Comparison of ENCODE assay signal across 8 cellular contexts in genomic region chr7:135558337-135558767, GRCh38. TPM values are rescaled to one million over a fixed set of nuclear protein-coding genes. Genes with fewer than 3 reads are reported as not detected.
DNase-seq lines count a peak whose midpoint lies in the region; ATAC-seq and TF ChIP-seq lines count a peak whose summit lies in the region.

No MANE protein-coding gene starts in this region.

- DNase-seq in DMS153 (lab: John Stamatoyannopoulos, UW): peak; percentile 38
- DNase-seq in DMS153 treated with DMSO at 0.1 percent for 48 hours (lab: John Stamatoyannopoulos, UW; ENCODE audit: unreplicated experiment): no peak
- peak; percentile 66 to 90 (median 86) for DNase-seq in NCI-H1417 (lab: John Stamatoyannopoulos, UW)
- DNase-seq in T-helper 1 cell: peak; percentile 33 to 74 (median 54)
- peak in 1 of 2 donors; percentile 76 for DNase-seq in ascending aorta (ENCODE audit: low spot score in 2 of 2)
- peak in 41 of 51 donors; percentile 2 to 60 (median 20) for DNase-seq in hypothalamus (lab: John Stamatoyannopoulos, UW)
- no peak for DNase-seq in skeletal muscle cell (ENCODE audit: low read depth)

- peak; percentile 36 to 57 (median 45) for TF ChIP-seq CTCF in ascending aorta (IDR thresholded peaks at IDR 0.05)

- H3K9me3 ChIP-seq in ascending aorta: no peaks in the 10 kb centered on the region

- intact Hi-C loops in ascending aorta (cut with DNase I): loop anchor here (2.0 kb wide), 1 partner anchor 278 kb away; no protein-coding TSS in a partner anchor

- no peaks in the 10 kb centered on the region for H3K36me3 ChIP-seq in ascending aorta

- peak overlapping the region; percentile 90 to 91 for H3K27ac ChIP-seq in ascending aorta

- peaks cover 0 to 7% of the 10 kb centered on the region in 2 donors for H3K4me1 ChIP-seq in ascending aorta

- ATAC-seq in HG02852 (IDR thresholded peaks at IDR 0.05; ENCODE audit: unreplicated experiment): peak; percentile 53

- H3K4me3 ChIP-seq in ascending aorta: peak overlapping the region; percentile 65 to 91
- H3K4me3 ChIP-seq in skeletal muscle cell (ENCODE audit: low read depth, low read length): peak overlapping the region; percentile 86

- no peaks in the 10 kb centered on the region for H3K27me3 ChIP-seq in ascending aorta

RNA-seq across cellular contexts. Expression of gene NUP205, which starts 0.6 kb away (rescaled TPM):
- 33.6 TPM for total RNA-seq in ascending aorta

RNA-seq across cellular contexts. Expression of gene CNOT4, which starts 48.5 kb away (rescaled TPM):
- 14.8 TPM for total RNA-seq in ascending aorta

Comparison
In these comparisons a context has a peak if more than half of its experiments do, and no peak if none do; other contexts are left out.
1. DNase-seq: peak in DMS153 (single experiment), NCI-H1417 (3 of 3), T-helper 1 cell (5 of 5) and hypothalamus (41 of 51); none in DMS153 treated with DMSO at 0.1 percent for 48 hours (single experiment) and skeletal muscle cell (single experiment).